ENCODE assay signal across 8 cellular contexts in genomic region chr6:33213166-33213988, GRCh38. TPM values are rescaled to one million over a fixed set of nuclear protein-coding genes. Genes with fewer than 3 reads are reported as not detected.
A peak's percentile ranks its signal among the peaks of the same experiment; 100 is the strongest.
DNase-seq lines count a peak whose midpoint lies in the region; ATAC-seq, FAIRE-seq and TF ChIP-seq lines count a peak whose summit lies in the region.

No MANE protein-coding gene starts in this region.

- H3K4me1 Mint-ChIP-seq in activated naive CD4-positive, alpha-beta T cell treated with anti-CD3 and anti-CD28 coated beads for 36 hours (ENCODE audit: low read depth), result peaks cover 29% of the 10 kb centered on the region
- peaks cover 26% of the 10 kb centered on the region for H3K4me1 Mint-ChIP-seq in activated B cell treated with CpG ODN at 0.5 μM for 24 hours

- no peak overlapping the region for H3K9ac ChIP-seq in rectal smooth muscle tissue (ENCODE audit: low read length)

- CTCF ChIA-PET in activated naive CD4-positive, alpha-beta T cell treated with anti-CD3 and anti-CD28 coated beads for 36 hours (lab: Charles Lee), result interaction anchor here (0.7 to 1.4 kb wide), 2 partner anchors 33 to 35 kb away, joined by 3 to 4 read pairs; no protein-coding TSS in a partner anchor
- CTCF ChIA-PET in activated B cell treated with CpG ODN at 0.5 μM for 24 hours (lab: Charles Lee), result no interaction called here

- H3K27me3 Mint-ChIP-seq in activated naive CD4-positive, alpha-beta T cell treated with anti-CD3 and anti-CD28 coated beads for 36 hours (ENCODE audit: low read depth), result peaks cover 28% of the 10 kb centered on the region
- peaks cover 34% of the 10 kb centered on the region for H3K27me3 Mint-ChIP-seq in activated B cell treated with CpG ODN at 0.5 μM for 24 hours

- no peak for ATAC-seq in activated naive CD4-positive, alpha-beta T cell treated with anti-CD3 and anti-CD28 coated beads, Interleukin-2, amount 50 U/mL, for 72 hours
- peak; percentile 9 for ATAC-seq in activated B cell treated with CpG ODN at 0.5 μM for 24 hours (ENCODE audit: low read depth)
- no peak for ATAC-seq in HG02970 (IDR thresholded peaks at IDR 0.05; ENCODE audit: low FRiP score, unreplicated experiment)

- H3K4me3 Mint-ChIP-seq in activated naive CD4-positive, alpha-beta T cell treated with anti-CD3 and anti-CD28 coated beads for 36 hours, result peak overlapping the region; percentile 57
- peak overlapping the region; percentile 67 for H3K4me3 Mint-ChIP-seq in activated B cell treated with CpG ODN at 0.5 μM for 24 hours

- H3K4me1 ChIP-seq in cardiac muscle cell (ENCODE audit: low read depth) (peaks cover 13% of the 10 kb centered on the region), rectal smooth muscle tissue (ENCODE audit: control insufficient read depth, insufficient read depth, low read length) (peaks cover 3% of the 10 kb centered on the region)

- peak; percentile 39 for DNase-seq in activated naive CD4-positive, alpha-beta T cell treated with anti-CD3 and anti-CD28 coated beads for 36 hours
- DNase-seq in activated naive CD4-positive, alpha-beta T cell treated with anti-CD3 and anti-CD28 coated beads, Interleukin-2, amount 50 U/mL, for 72 hours (ENCODE audit: low spot score in 2 of 2), result no peak
- no peak for DNase-seq in activated B cell treated with CpG ODN at 0.5 μM for 24 hours
- peak; percentile 50 to 63 for DNase-seq in cardiac muscle cell (ENCODE audit: low read depth in 1 of 2, low spot score in 1 of 2)
- no peak for DNase-seq in urothelium cell line (ENCODE audit: low spot score)
- no peak for DNase-seq in activated CD4-positive, alpha-beta T cell treated with anti-CD3 and anti-CD28 coated beads, Interleukin-2, amount 50 U/mL, for 4 hours

- POLR2A ChIA-PET in activated B cell treated with CpG ODN at 0.5 μM for 24 hours (lab: Charles Lee), result no interaction called here

- H3K9me3 Mint-ChIP-seq in activated naive CD4-positive, alpha-beta T cell treated with anti-CD3 and anti-CD28 coated beads for 36 hours, result no peaks in the 10 kb centered on the region
- no peaks in the 10 kb centered on the region for H3K9me3 Mint-ChIP-seq in activated naive CD4-positive, alpha-beta T cell treated with anti-CD3 and anti-CD28 coated beads, Interleukin-2, amount 50 U/mL, for 72 hours
- H3K9me3 Mint-ChIP-seq in activated B cell treated with CpG ODN at 0.5 μM for 24 hours, result no peaks in the 10 kb centered on the region

- no peak overlapping the region for H3K27ac Mint-ChIP-seq in activated naive CD4-positive, alpha-beta T cell treated with anti-CD3 and anti-CD28 coated beads for 36 hours
- peak overlapping the region in 1 of 2 donors; percentile 30 for H3K27ac Mint-ChIP-seq in activated naive CD4-positive, alpha-beta T cell treated with anti-CD3 and anti-CD28 coated beads, Interleukin-2, amount 50 U/mL, for 72 hours
- H3K27ac Mint-ChIP-seq in activated B cell treated with CpG ODN at 0.5 μM for 24 hours, result no peak overlapping the region

- H3K36me3 Mint-ChIP-seq in activated naive CD4-positive, alpha-beta T cell treated with anti-CD3 and anti-CD28 coated beads for 36 hours (ENCODE audit: low read depth), result peaks cover 21% of the 10 kb centered on the region
- H3K36me3 Mint-ChIP-seq in activated naive CD4-positive, alpha-beta T cell treated with anti-CD3 and anti-CD28 coated beads, Interleukin-2, amount 50 U/mL, for 72 hours, result peaks cover 5 to 15% of the 10 kb centered on the region in 2 donors
- peaks cover 26% of the 10 kb centered on the region for H3K36me3 Mint-ChIP-seq in activated B cell treated with CpG ODN at 0.5 μM for 24 hours (ENCODE audit: low read depth)

- H3K9me3 ChIP-seq in cardiac muscle cell (ENCODE audit: low read depth), result no peaks in the 10 kb centered on the region

- intact Hi-C loops in activated naive CD4-positive, alpha-beta T cell treated with anti-CD3 and anti-CD28 coated beads for 36 hours (cut with micrococcal nuclease), result no loop called here
- intact Hi-C loops in activated B cell treated with CpG ODN at 0.5 μM for 24 hours (cut with micrococcal nuclease), result no loop called here

- TF ChIP-seq CTCF in activated B cell treated with CpG ODN at 0.5 μM for 24 hours (IDR thresholded peaks at IDR 0.05) (no peak), cardiac muscle cell (IDR thresholded peaks at IDR 0.05; ENCODE audit: low read depth, low read length) (no peak)

- H3K27me3 ChIP-seq in cardiac muscle cell (peaks cover 3% of the 10 kb centered on the region), rectal smooth muscle tissue (ENCODE audit: control insufficient read depth, insufficient read depth, low read length) (no peaks in the 10 kb centered on the region)

- H3K36me3 ChIP-seq in cardiac muscle cell, result no peaks in the 10 kb centered on the region
- H3K36me3 ChIP-seq in rectal smooth muscle tissue (ENCODE audit: control insufficient read depth, insufficient read depth, low read length), result peaks cover 5% of the 10 kb centered on the region

- no peak overlapping the region for H3K27ac ChIP-seq in cardiac muscle cell
- no peak overlapping the region for H3K27ac ChIP-seq in rectal smooth muscle tissue (ENCODE audit: low read depth, low read length)

- peak overlapping the region; percentile 32 for H3K4me3 ChIP-seq in cardiac muscle cell
- peak overlapping the region; percentile 69 for H3K4me3 ChIP-seq in rectal smooth muscle tissue (ENCODE audit: low read length)

- no peak for FAIRE-seq in urothelium cell line (lab: Jason Lieb, UNC)

RNA-seq across cellular contexts. Expression of gene RING1, which starts 5.1 kb away (rescaled TPM):
- 10 to 100 TPM; 17.1 to 18.2 TPM for total RNA-seq in activated naive CD4-positive, alpha-beta T cell treated with anti-CD3 and anti-CD28 coated beads for 36 hours
- total RNA-seq in activated naive CD4-positive, alpha-beta T cell treated with anti-CD3 and anti-CD28 coated beads, Interleukin-2, amount 50 U/mL, for 72 hours, result 10 to 100 TPM; 30.3 to 46.5 TPM
- total RNA-seq in activated B cell treated with CpG ODN at 0.5 μM for 24 hours (41.7 and 43.8 TPM in 2 replicates), cardiac muscle cell (37.0 and 51.4 TPM in 2 replicates)
- polyA plus RNA-seq in cardiac muscle cell, result 42.1 and 44.2 TPM in 2 replicates

RNA-seq across cellular contexts. Expression of gene HSD17B8, which starts 8.9 kb away (rescaled TPM):
- 10 to 100 TPM; 31.3 to 33.5 TPM for total RNA-seq in activated naive CD4-positive, alpha-beta T cell treated with anti-CD3 and anti-CD28 coated beads for 36 hours
- 10 to 100 TPM; 14.7 to 17.5 TPM for total RNA-seq in activated naive CD4-positive, alpha-beta T cell treated with anti-CD3 and anti-CD28 coated beads, Interleukin-2, amount 50 U/mL, for 72 hours
- total RNA-seq in activated B cell treated with CpG ODN at 0.5 μM for 24 hours (12.3 TPM in 2 replicates), cardiac muscle cell (45.4 and 45.7 TPM in 2 replicates)
- 47.6 and 68.0 TPM in 2 replicates for polyA plus RNA-seq in cardiac muscle cell

RNA-seq across cellular contexts. Expression of gene SLC39A7, which starts 12.7 kb away (rescaled TPM):
- total RNA-seq in activated naive CD4-positive, alpha-beta T cell treated with anti-CD3 and anti-CD28 coated beads for 36 hours, result 10 to 100 TPM; 35.9 to 39.5 TPM
- 10 to 100 TPM; 45.8 to 78.2 TPM for total RNA-seq in activated naive CD4-positive, alpha-beta T cell treated with anti-CD3 and anti-CD28 coated beads, Interleukin-2, amount 50 U/mL, for 72 hours
- total RNA-seq in activated B cell treated with CpG ODN at 0.5 μM for 24 hours, result 31.7 and 35.2 TPM in 2 replicates
- total RNA-seq in cardiac muscle cell, result 147 and 150 TPM in 2 replicates
- 35.1 and 51.3 TPM in 2 replicates for polyA plus RNA-seq in cardiac muscle cell

RNA-seq across cellular contexts. Expression of gene RXRB, which starts 12.9 kb away (rescaled TPM):
- 10 to 100 TPM; 50.4 to 50.6 TPM for total RNA-seq in activated naive CD4-positive, alpha-beta T cell treated with anti-CD3 and anti-CD28 coated beads for 36 hours
- total RNA-seq in activated naive CD4-positive, alpha-beta T cell treated with anti-CD3 and anti-CD28 coated beads, Interleukin-2, amount 50 U/mL, for 72 hours, result 10 to 100 TPM; 46.6 to 89.0 TPM
- 72.4 and 74.3 TPM in 2 replicates for total RNA-seq in activated B cell treated with CpG ODN at 0.5 μM for 24 hours
- total RNA-seq in cardiac muscle cell, result 38.1 and 46.7 TPM in 2 replicates
- 37.8 and 39.6 TPM in 2 replicates for polyA plus RNA-seq in cardiac muscle cell

RNA-seq across cellular contexts. Expression of gene COL11A2, which starts 21.1 kb away (rescaled TPM):
- 1 to 10 TPM in 1 of 2 experiments, under 1 TPM in 1; 0.88 to 1.4 TPM for total RNA-seq in activated naive CD4-positive, alpha-beta T cell treated with anti-CD3 and anti-CD28 coated beads for 36 hours
- total RNA-seq in activated naive CD4-positive, alpha-beta T cell treated with anti-CD3 and anti-CD28 coated beads, Interleukin-2, amount 50 U/mL, for 72 hours, result 1 to 10 TPM; 1.8 to 4.6 TPM
- 0.32 and 0.47 TPM in 2 replicates for total RNA-seq in activated B cell treated with CpG ODN at 0.5 μM for 24 hours
- 70.6 and 94.6 TPM in 2 replicates for total RNA-seq in cardiac muscle cell
- 59.6 and 63.8 TPM in 2 replicates for polyA plus RNA-seq in cardiac muscle cell

Comparison
In these comparisons a context has a peak if more than half of its experiments do, and no peak if none do; other contexts are left out.
1. DNase-seq: peak in activated naive CD4-positive, alpha-beta T cell treated with anti-CD3 and anti-CD28 coated beads for 36 hours (single experiment) and cardiac muscle cell (2 of 2); none in activated naive CD4-positive, alpha-beta T cell treated with anti-CD3 and anti-CD28 coated beads, Interleukin-2, amount 50 U/mL, for 72 hours (0 of 2), activated B cell treated with CpG ODN at 0.5 μM for 24 hours (single experiment), urothelium cell line (single experiment) and activated CD4-positive, alpha-beta T cell treated with anti-CD3 and anti-CD28 coated beads, Interleukin-2, amount 50 U/mL, for 4 hours (0 of 2).